1 cellular context compared by ENCODE assay signal in the genomic region with DNA sequence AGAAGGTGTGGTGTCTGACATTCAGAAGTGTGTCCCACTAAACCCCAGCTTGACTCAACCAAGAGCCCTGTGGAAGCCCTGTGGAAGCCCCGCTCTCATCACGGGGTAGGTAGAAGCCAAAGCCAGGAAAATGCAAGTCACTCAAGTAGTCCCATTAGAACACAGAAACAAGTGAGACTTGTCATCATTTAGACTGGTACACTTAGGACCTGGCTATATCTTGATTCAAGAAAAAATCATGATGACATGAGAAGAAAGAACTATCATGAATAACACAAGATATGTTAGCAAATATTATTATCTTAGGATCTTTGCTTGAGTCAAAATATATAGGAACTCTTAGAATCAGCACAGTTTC.
TF ChIP-seq lines count a peak whose summit lies in the region.

No MANE protein-coding gene starts in this region.

TF ChIP-seq in H1, 55 proteins besides CTCF, POLR2A, EP300 and RAD21 (continued from another document):
- TF ChIP-seq ASH2L (IDR thresholded peaks at IDR 0.05; ENCODE audit: low read length) (no peak), POU5F1 (IDR thresholded peaks at IDR 0.05; ENCODE audit: low read depth, low read length) (no peak), TCF12 (IDR thresholded peaks at IDR 0.05; ENCODE audit: low read depth, low read length) (no peak), SAP30 (IDR thresholded peaks at IDR 0.05; ENCODE audit: insufficient read depth, insufficient replicate concordance, low read length) (no peak), EGR1 (IDR thresholded peaks at IDR 0.05; ENCODE audit: borderline replicate concordance, low read depth, low read length) (no peak), CREB1 (IDR thresholded peaks at IDR 0.05) (no peak), KDM4A (IDR thresholded peaks at IDR 0.05; ENCODE audit: low read depth, low read length, severe bottlenecking) (no peak), MAFK (IDR thresholded peaks at IDR 0.05; ENCODE audit: low read depth, low read length) (no peak), CHD2 (IDR thresholded peaks at IDR 0.05; ENCODE audit: low read length) (no peak)
- TF ChIP-seq, protein P1, sequence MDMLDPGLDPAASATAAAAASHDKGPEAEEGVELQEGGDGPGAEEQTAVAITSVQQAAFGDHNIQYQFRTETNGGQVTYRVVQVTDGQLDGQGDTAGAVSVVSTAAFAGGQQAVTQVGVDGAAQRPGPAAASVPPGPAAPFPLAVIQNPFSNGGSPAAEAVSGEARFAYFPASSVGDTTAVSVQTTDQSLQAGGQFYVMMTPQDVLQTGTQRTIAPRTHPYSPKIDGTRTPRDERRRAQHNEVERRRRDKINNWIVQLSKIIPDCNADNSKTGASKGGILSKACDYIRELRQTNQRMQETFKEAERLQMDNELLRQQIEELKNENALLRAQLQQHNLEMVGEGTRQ (IDR thresholded peaks at IDR 0.05; ENCODE audit: low read length): no peak
